ENCODE assay signal across 11 cellular contexts in the genomic region with DNA sequence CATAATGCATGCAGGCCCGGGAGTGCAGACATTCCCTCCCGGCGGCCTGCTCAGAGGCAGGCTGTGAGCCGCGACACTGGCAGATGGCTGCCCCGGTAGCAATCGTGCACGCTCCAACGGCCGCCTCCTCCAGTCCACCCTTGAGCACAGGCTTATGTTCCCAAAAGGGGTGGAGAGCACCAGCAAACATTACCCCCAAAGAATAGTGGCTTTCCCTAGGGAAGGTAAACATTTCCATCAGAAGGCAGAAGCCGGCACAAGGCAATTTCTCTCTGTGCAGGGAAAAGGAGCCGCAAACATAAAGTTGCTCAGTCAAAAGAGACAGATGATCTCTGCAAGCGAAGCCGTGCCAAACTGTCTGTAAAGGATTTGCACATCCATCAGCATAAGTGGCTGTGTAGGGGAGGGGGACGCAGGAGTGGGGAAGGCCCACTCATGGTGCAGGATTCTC.
DNase-seq lines count a peak whose midpoint lies in the region; ATAC-seq lines count a peak whose summit lies in the region.
"Had no signal": no experiment of that assay in that cellular context is flagged by ENCODE, and none has a peak within 500 bp of the region (broad histone marks: within the 10 kb centered on the region; RNA-seq: fewer than 3 reads in every experiment).

No MANE protein-coding gene starts in this region.

- no peaks in the 10 kb centered on the region for H3K27me3 Mint-ChIP-seq in stimulated activated naive CD8-positive, alpha-beta T cell treated with anti-CD3 and anti-CD28 coated beads, Interleukin-15, amount 100 ng/mL, for 72 hours
- H3K27me3 Mint-ChIP-seq: memory B cell had no signal

- H3K9me3 Mint-ChIP-seq in stimulated activated naive CD8-positive, alpha-beta T cell treated with anti-CD3 and anti-CD28 coated beads, Interleukin-15, amount 100 ng/mL, for 72 hours, result no peaks in the 10 kb centered on the region
- H3K9me3 Mint-ChIP-seq: memory B cell had no signal

- ATAC-seq in GM21447 (IDR thresholded peaks at IDR 0.05; ENCODE audit: unreplicated experiment) (no peak), HG03039 (IDR thresholded peaks at IDR 0.05; ENCODE audit: unreplicated experiment) (no peak)
- no peak for ATAC-seq in stimulated activated naive CD8-positive, alpha-beta T cell treated with anti-CD3 and anti-CD28 coated beads, Interleukin-15, amount 100 ng/mL, for 72 hours
- ATAC-seq: K562 had no signal

- H3K4me1 Mint-ChIP-seq in stimulated activated naive CD8-positive, alpha-beta T cell treated with anti-CD3 and anti-CD28 coated beads, Interleukin-15, amount 100 ng/mL, for 72 hours, result no peaks in the 10 kb centered on the region
- H3K4me1 Mint-ChIP-seq: memory B cell had no signal

- H3K4me3 Mint-ChIP-seq in stimulated activated naive CD8-positive, alpha-beta T cell treated with anti-CD3 and anti-CD28 coated beads, Interleukin-15, amount 100 ng/mL, for 72 hours, result no peak overlapping the region
- H3K4me3 Mint-ChIP-seq: memory B cell had no signal

- DNase-seq in COLO668 (lab: John Stamatoyannopoulos, UW; ENCODE audit: unreplicated experiment) (peak; percentile 63), NCI-H2107 (lab: John Stamatoyannopoulos, UW) (peak; percentile 24), cerebellar nuclear complex (lab: John Stamatoyannopoulos, UW) (peak; percentile 31 to 62), nucleus accumbens (lab: John Stamatoyannopoulos, UW) (peak in 29 of 56 donors; percentile 10 to 70 (median 38)), activated gamma-delta T cell treated with Interleukin-2 at 50 U/mL for 16 hours (no peak)
- DNase-seq in stimulated activated naive CD8-positive, alpha-beta T cell treated with anti-CD3 and anti-CD28 coated beads, Interleukin-15, amount 100 ng/mL, for 72 hours, result no peak
- DNase-seq: activated T-cell treated with anti-CD3 and anti-CD28 coated beads for 4 hours had no signal

- H3K27ac Mint-ChIP-seq in stimulated activated naive CD8-positive, alpha-beta T cell treated with anti-CD3 and anti-CD28 coated beads, Interleukin-15, amount 100 ng/mL, for 72 hours, result no peak overlapping the region
- H3K27ac Mint-ChIP-seq: memory B cell had no signal

Comparison
In these comparisons a context has a peak if more than half of its experiments do, and no peak if none do; other contexts are left out.
1. DNase-seq: peak in COLO668 (single experiment), NCI-H2107 (single experiment), cerebellar nuclear complex (2 of 2) and nucleus accumbens (29 of 56); none in stimulated activated naive CD8-positive, alpha-beta T cell treated with anti-CD3 and anti-CD28 coated beads, Interleukin-15, amount 100 ng/mL, for 72 hours (0 of 2) and activated gamma-delta T cell treated with Interleukin-2 at 50 U/mL for 16 hours (single experiment).